ENCODE assay signal across 1 cellular context in the genomic region with DNA sequence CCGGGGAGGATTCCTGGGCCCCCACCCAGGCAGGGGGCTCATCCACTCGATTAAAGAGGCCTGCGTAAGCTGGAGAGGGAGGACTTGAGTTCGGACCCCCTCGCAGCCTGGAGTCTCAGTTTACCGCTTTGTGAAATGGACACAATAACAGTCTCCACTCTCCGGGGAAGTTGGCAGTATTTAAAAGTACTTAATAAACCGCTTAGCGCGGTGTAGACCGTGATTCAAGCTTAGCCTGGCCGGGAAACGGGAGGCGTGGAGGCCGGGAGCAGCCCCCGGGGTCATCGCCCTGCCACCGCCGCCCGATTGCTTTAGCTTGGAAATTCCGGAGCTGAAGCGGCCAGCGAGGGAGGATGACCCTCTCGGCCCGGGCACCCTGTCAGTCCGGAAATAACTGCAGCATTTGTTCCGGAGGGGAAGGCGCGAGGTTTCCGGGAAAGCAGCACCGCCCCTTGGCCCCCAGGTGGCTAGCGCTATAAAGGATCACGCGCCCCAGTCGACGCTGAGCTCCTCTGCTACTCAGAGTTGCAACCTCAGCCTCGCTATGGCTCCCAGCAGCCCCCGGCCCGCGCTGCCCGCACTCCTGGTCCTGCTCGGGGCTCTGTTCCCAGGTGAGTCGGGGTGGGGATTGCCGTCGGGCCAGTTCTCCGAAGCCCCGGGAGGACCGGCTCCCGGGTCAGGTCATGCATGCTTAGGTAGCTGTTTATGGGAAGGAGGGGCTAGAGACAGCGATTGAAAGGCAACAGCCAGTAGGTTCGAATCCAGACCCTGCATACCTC.
A peak's percentile ranks its signal among the peaks of the same experiment; 100 is the strongest.
TF ChIP-seq lines count a peak whose summit lies in the region.

TSS of gene ICAM1 (plus strand) at position 505 of the 779 bp plus-strand sequence. CDS start at position 545, 40 bp downstream.

TF ChIP-seq in HepG2, 621 proteins besides CTCF, POLR2A, EP300 and RAD21 (continued from another document and continues in another):
- TF ChIP-seq GRHL1 (CRISPR knock-in tag; conservative IDR thresholded peaks at IDR 0.05) = no peak
- peak; percentile 64 for TF ChIP-seq FOSL2 (CRISPR knock-in tag; IDR thresholded peaks at IDR 0.05)
- TF ChIP-seq ZNF781 (CRISPR knock-in tag; IDR thresholded peaks at IDR 0.05; ENCODE audit: borderline replicate concordance, not compliant biosample characterization) = peak; percentile 59
- TF ChIP-seq ATM (IDR thresholded peaks at IDR 0.05; ENCODE audit: borderline replicate concordance) = no peak
- TF ChIP-seq MTF2 (CRISPR knock-in tag; IDR thresholded peaks at IDR 0.05; ENCODE audit: borderline replicate concordance) = no peak
- peak; percentile 90 for TF ChIP-seq ELF1 (CRISPR knock-in tag; IDR thresholded peaks at IDR 0.05)
- TF ChIP-seq EZH2 (conservative IDR thresholded peaks at IDR 0.05; ENCODE audit: low read depth, low read length) = no peak
- TF ChIP-seq SP1 (IDR thresholded peaks at IDR 0.05) = no peak
- peak; percentile 65 for TF ChIP-seq SP1 (CRISPR knock-in tag; IDR thresholded peaks at IDR 0.05)
- TF ChIP-seq GLMP (CRISPR knock-in tag; IDR thresholded peaks at IDR 0.05; ENCODE audit: borderline replicate concordance) = no peak
- no peak for TF ChIP-seq MZF1 (CRISPR knock-in tag; IDR thresholded peaks at IDR 0.05; ENCODE audit: borderline replicate concordance)
- TF ChIP-seq ZNF558 (CRISPR knock-in tag; IDR thresholded peaks at IDR 0.05; ENCODE audit: borderline replicate concordance) = peak; percentile 66; the same call in 1 of the 2 replicates
- peak; percentile 44; the same call in 1 of the 2 replicates for TF ChIP-seq ZNF281 (CRISPR knock-in tag; IDR thresholded peaks at IDR 0.05; ENCODE audit: borderline replicate concordance)
- peak; percentile 92 for TF ChIP-seq KAT8 (CRISPR knock-in tag; IDR thresholded peaks at IDR 0.05)
- no peak for TF ChIP-seq ZNF761 (CRISPR knock-in tag; conservative IDR thresholded peaks at IDR 0.05)
- no peak for TF ChIP-seq EHMT2 (IDR thresholded peaks at IDR 0.05; ENCODE audit: borderline replicate concordance, low read depth, low read length)
- TF ChIP-seq SIN3B (IDR thresholded peaks at IDR 0.05; ENCODE audit: low read length) = no peak
- peak; percentile 76 for TF ChIP-seq FOXA3 (CRISPR knock-in tag; IDR thresholded peaks at IDR 0.05)
- peak; percentile 78; the same call in 1 of the 2 replicates for TF ChIP-seq ZNF292 (CRISPR knock-in tag; IDR thresholded peaks at IDR 0.05; ENCODE audit: borderline replicate concordance, low read depth)
- no peak for TF ChIP-seq ARID3A (IDR thresholded peaks at IDR 0.05; ENCODE audit: low read depth, low read length)
- TF ChIP-seq ZFY (CRISPR knock-in tag; IDR thresholded peaks at IDR 0.05) = peak; percentile 50
- TF ChIP-seq MLXIP (CRISPR knock-in tag; IDR thresholded peaks at IDR 0.05; ENCODE audit: borderline replicate concordance) = no peak
- peak; percentile 54 for TF ChIP-seq HNRNPLL (IDR thresholded peaks at IDR 0.05; ENCODE audit: low read depth, low read length, poor library complexity, severe bottlenecking)
- TF ChIP-seq ZNF484 (CRISPR knock-in tag; IDR thresholded peaks at IDR 0.05; ENCODE audit: borderline replicate concordance, low read depth) = no peak
- no peak for TF ChIP-seq RCOR2 (CRISPR knock-in tag; IDR thresholded peaks at IDR 0.05)
- no peak; the same call in 1 of the 2 replicates for TF ChIP-seq NFYC (CRISPR knock-in tag; IDR thresholded peaks at IDR 0.05)
- TF ChIP-seq TEAD3 (CRISPR knock-in tag; optimal IDR thresholded peaks at IDR 0.05; ENCODE audit: borderline replicate concordance) = peak; percentile 70
- peak; percentile 29; the same call in 1 of the 2 replicates for TF ChIP-seq GZF1 (CRISPR knock-in tag; IDR thresholded peaks at IDR 0.05)
- no peak for TF ChIP-seq ZNF660 (CRISPR knock-in tag; IDR thresholded peaks at IDR 0.05; ENCODE audit: borderline replicate concordance, low read depth)
- TF ChIP-seq ZKSCAN5 (CRISPR knock-in tag; IDR thresholded peaks at IDR 0.05) = no peak
- TF ChIP-seq SP4 (CRISPR knock-in tag; IDR thresholded peaks at IDR 0.05) = peak; percentile 93
- TF ChIP-seq, protein P1, sequence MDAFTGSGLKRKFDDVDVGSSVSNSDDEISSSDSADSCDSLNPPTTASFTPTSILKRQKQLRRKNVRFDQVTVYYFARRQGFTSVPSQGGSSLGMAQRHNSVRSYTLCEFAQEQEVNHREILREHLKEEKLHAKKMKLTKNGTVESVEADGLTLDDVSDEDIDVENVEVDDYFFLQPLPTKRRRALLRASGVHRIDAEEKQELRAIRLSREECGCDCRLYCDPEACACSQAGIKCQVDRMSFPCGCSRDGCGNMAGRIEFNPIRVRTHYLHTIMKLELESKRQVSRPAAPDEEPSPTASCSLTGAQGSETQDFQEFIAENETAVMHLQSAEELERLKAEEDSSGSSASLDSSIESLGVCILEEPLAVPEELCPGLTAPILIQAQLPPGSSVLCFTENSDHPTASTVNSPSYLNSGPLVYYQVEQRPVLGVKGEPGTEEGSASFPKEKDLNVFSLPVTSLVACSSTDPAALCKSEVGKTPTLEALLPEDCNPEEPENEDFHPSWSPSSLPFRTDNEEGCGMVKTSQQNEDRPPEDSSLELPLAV (CRISPR knock-in tag; conservative IDR thresholded peaks at IDR 0.05; ENCODE audit: low read depth) = no peak
- no peak for TF ChIP-seq LCORL (IDR thresholded peaks at IDR 0.05)
- peak; percentile 72 for TF ChIP-seq LCORL (CRISPR knock-in tag; IDR thresholded peaks at IDR 0.05)
- no peak for TF ChIP-seq CERS6 (CRISPR knock-in tag; IDR thresholded peaks at IDR 0.05)
- TF ChIP-seq, protein P2, sequence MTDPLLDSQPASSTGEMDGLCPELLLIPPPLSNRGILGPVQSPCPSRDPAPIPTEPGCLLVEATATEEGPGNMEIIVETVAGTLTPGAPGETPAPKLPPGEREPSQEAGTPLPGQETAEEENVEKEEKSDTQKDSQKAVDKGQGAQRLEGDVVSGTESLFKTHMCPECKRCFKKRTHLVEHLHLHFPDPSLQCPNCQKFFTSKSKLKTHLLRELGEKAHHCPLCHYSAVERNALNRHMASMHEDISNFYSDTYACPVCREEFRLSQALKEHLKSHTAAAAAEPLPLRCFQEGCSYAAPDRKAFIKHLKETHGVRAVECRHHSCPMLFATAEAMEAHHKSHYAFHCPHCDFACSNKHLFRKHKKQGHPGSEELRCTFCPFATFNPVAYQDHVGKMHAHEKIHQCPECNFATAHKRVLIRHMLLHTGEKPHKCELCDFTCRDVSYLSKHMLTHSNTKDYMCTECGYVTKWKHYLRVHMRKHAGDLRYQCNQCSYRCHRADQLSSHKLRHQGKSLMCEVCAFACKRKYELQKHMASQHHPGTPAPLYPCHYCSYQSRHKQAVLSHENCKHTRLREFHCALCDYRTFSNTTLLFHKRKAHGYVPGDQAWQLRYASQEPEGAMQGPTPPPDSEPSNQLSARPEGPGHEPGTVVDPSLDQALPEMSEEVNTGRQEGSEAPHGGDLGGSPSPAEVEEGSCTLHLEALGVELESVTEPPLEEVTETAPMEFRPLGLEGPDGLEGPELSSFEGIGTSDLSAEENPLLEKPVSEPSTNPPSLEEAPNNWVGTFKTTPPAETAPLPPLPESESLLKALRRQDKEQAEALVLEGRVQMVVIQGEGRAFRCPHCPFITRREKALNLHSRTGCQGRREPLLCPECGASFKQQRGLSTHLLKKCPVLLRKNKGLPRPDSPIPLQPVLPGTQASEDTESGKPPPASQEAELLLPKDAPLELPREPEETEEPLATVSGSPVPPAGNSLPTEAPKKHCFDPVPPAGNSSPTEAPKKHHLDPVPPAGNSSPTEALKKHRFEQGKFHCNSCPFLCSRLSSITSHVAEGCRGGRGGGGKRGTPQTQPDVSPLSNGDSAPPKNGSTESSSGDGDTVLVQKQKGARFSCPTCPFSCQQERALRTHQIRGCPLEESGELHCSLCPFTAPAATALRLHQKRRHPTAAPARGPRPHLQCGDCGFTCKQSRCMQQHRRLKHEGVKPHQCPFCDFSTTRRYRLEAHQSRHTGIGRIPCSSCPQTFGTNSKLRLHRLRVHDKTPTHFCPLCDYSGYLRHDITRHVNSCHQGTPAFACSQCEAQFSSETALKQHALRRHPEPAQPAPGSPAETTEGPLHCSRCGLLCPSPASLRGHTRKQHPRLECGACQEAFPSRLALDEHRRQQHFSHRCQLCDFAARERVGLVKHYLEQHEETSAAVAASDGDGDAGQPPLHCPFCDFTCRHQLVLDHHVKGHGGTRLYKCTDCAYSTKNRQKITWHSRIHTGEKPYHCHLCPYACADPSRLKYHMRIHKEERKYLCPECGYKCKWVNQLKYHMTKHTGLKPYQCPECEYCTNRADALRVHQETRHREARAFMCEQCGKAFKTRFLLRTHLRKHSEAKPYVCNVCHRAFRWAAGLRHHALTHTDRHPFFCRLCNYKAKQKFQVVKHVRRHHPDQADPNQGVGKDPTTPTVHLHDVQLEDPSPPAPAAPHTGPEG (CRISPR knock-in tag; IDR thresholded peaks at IDR 0.05) = peak; percentile 71
